ENCODE assay signal across 1 cellular context in the genomic region with DNA sequence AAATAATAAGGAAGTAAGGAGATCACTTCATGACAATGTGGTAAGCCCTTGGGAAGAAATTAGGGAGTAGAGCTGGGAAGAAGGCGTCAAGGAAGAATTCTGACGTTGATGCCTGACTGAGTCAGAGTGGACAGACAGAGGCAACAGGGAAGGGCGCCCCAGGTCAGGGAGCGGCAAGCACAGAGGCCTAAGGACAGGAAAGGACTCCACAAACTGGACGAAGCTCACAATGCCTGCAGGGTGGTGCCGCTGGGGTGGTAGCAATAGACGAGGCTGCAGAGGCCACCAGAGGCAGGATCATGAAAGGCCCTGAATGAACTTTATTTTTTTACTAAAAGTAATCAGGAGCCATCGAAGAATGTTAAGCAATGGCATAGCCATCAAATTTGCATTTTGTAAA.
TF ChIP-seq lines count a peak whose summit lies in the region.

No MANE protein-coding gene starts in this region.

TF ChIP-seq in H1, 55 proteins besides CTCF, POLR2A, EP300 and RAD21:
- TF ChIP-seq CEBPB (IDR thresholded peaks at IDR 0.05; ENCODE audit: low read depth, low read length) (no peak), MAFK (IDR thresholded peaks at IDR 0.05; ENCODE audit: low read depth, low read length) (no peak), CHD7 (IDR thresholded peaks at IDR 0.05; ENCODE audit: insufficient replicate concordance, low read length) (no peak), GABPA (IDR thresholded peaks at IDR 0.05; ENCODE audit: borderline replicate concordance, insufficient read depth, low read length) (no peak), HDAC2 (IDR thresholded peaks at IDR 0.05; ENCODE audit: borderline replicate concordance in 1 of 2, low read depth in 2 of 2, low read length in 2 of 2) (no peak), GTF2F1 (IDR thresholded peaks at IDR 0.05; ENCODE audit: borderline replicate concordance, low read depth, low read length) (no peak)
- TF ChIP-seq, protein P1, sequence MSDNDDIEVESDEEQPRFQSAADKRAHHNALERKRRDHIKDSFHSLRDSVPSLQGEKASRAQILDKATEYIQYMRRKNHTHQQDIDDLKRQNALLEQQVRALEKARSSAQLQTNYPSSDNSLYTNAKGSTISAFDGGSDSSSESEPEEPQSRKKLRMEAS (IDR thresholded peaks at IDR 0.05): no peak
